Comparison of ENCODE assay signal across 1 cellular context in the genomic region with DNA sequence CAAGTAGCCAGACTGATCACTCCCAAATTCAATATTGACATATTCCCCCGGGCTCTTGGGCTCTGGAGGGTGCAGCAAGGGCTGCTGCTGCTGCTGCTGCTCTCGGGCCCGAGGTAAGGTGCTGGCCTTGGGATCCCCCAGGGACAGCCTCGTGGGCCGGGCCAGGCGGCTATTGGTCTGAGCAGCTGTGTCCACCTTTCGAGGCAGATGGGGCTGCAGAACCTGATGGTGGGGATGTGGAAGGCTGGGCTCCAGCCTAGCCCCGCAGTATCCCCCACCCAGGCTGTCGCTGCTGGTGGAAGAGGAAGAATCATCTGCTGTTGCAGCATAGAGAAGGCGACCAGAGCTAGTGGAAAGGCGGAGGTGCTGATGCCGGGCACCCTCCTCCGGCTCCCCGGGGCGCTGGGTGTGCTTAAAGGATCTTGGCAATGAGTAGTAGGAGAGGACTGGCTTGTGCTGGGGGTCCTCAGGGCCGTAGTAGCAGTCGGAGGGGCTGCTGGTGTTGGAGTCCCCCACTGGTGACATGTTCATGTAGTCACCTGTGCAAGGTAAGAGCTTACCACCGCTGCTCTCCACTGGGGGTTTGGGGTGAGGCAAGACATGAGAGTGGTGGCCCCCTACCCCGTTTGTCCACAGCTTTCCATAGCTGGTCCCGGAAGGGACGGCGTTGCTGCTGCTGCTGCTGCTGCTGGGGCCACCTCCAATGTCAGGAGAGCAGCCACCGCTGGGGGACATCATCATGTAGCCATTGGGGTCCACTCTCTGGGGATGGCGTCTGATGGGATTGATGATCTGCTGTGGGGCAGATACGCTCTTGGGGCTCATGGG.
TF ChIP-seq lines count a peak whose summit lies in the region.

No MANE protein-coding gene starts in this region.

TF ChIP-seq in IMR-90, 13 proteins besides CTCF, POLR2A, EP300 and RAD21 (continued from another document):
- TF ChIP-seq ELK1 (IDR thresholded peaks at IDR 0.05; ENCODE audit: borderline replicate concordance, low read depth, low read length) = no peak
- no peak for TF ChIP-seq SMC3 (IDR thresholded peaks at IDR 0.05; ENCODE audit: low read depth, low read length)
- no peak for TF ChIP-seq RFX5 (IDR thresholded peaks at IDR 0.05; ENCODE audit: low read depth, low read length)
- no peak for TF ChIP-seq MAFK (IDR thresholded peaks at IDR 0.05; ENCODE audit: low read depth, low read length)
- TF ChIP-seq BHLHE40 (IDR thresholded peaks at IDR 0.05; ENCODE audit: low read depth, low read length) = no peak
- TF ChIP-seq CEBPB (IDR thresholded peaks at IDR 0.05; ENCODE audit: low read depth, low read length) = no peak
